ENCODE assay signal across 16 cellular contexts in the genomic region with DNA sequence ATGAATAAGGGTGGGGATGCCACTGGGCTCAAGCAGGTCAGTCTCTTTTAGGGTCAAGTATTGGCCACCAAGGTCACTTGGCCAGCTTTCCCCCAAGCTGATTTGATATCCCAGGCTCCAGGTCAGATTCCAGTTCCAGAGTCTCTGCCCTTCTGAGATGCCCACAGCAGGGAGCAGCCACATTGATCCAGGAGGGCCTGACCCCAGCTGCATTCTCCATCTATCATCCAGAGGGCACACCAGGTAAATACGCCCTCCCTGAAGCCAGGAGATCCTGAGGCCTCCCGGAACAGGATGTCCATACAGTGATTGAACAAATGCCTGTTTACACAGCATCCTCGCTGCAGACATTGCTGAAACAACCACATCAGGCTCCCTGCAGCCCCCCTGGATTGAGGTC.
A peak's percentile ranks its signal among the peaks of the same experiment; 100 is the strongest.
DNase-seq lines count a peak whose midpoint lies in the region; ATAC-seq and TF ChIP-seq lines count a peak whose summit lies in the region.
"Had no signal": no experiment of that assay in that cellular context is flagged by ENCODE, and none has a peak within 500 bp of the region (broad histone marks: within the 10 kb centered on the region; RNA-seq: fewer than 3 reads in every experiment).

No MANE protein-coding gene starts in this region.

- no peak overlapping the region for H3K27ac ChIP-seq in right atrium auricular region
- no peak overlapping the region for H3K27ac ChIP-seq in coronary artery
- H3K27ac ChIP-seq: brain microvascular endothelial cell, ovary, sigmoid colon had no signal

- no peaks in the 10 kb centered on the region for H3K4me1 ChIP-seq in right atrium auricular region

- intact Hi-C loops in Right ventricle myocardium inferior (cut with DNase I), result loop anchor here (10.0 kb wide), 2 partner anchors 788 to 888 kb away; no protein-coding TSS in a partner anchor

- DNase-seq in right atrium auricular region (ENCODE audit: low spot score) (peak; percentile 40), Right ventricle myocardium inferior (ENCODE audit: missing footprints) (no peak), coronary artery (ENCODE audit: low spot score) (peak; percentile 59), mucosa of gallbladder (ENCODE audit: low spot score) (peak; percentile 53), 8988T (no peak)
- no peak for DNase-seq in stimulated activated naive CD4-positive, alpha-beta T cell (lab: John Stamatoyannopoulos, UW)
- DNase-seq: activated CD4-positive, alpha-beta T cell treated with anti-CD3 and anti-CD28 coated beads, Interleukin-2, amount 50 U/mL, for 48 hours; CD4-positive, CD25-positive, alpha-beta regulatory T cell; DMS 273 treated with DMSO at 0.1 percent for 48 hours; NCI-H2029; NCI-H345; T-helper 17 cell had no signal

- ATAC-seq in Right ventricle myocardium inferior (no peak), HG03469 (IDR thresholded peaks at IDR 0.05; ENCODE audit: unreplicated experiment) (no peak)
- ATAC-seq: T-helper 17 cell had no signal

- no peaks in the 10 kb centered on the region for H3K9me3 ChIP-seq in right atrium auricular region
- H3K9me3 ChIP-seq: ovary, sigmoid colon had no signal

- TF ChIP-seq CTCF in right atrium auricular region (IDR thresholded peaks at IDR 0.05), result no peak
- TF ChIP-seq CTCF in coronary artery (IDR thresholded peaks at IDR 0.05), result no peak

- H3K27me3 ChIP-seq in right atrium auricular region, result no peaks in the 10 kb centered on the region
- H3K27me3 ChIP-seq: brain microvascular endothelial cell, ovary, sigmoid colon had no signal

- H3K36me3 ChIP-seq in right atrium auricular region, result no peaks in the 10 kb centered on the region
- H3K36me3 ChIP-seq: brain microvascular endothelial cell, ovary, sigmoid colon had no signal

- H3K4me3 ChIP-seq in right atrium auricular region, result no peak overlapping the region
- H3K4me3 ChIP-seq in coronary artery, result no peak overlapping the region
- H3K4me3 ChIP-seq: ovary, sigmoid colon had no signal

Comparison
In these comparisons a context has a peak if more than half of its experiments do, and no peak if none do; other contexts are left out.
1. DNase-seq: peak in right atrium auricular region (single experiment), coronary artery (single experiment) and mucosa of gallbladder (single experiment); none in Right ventricle myocardium inferior (single experiment), stimulated activated naive CD4-positive, alpha-beta T cell (0 of 6) and 8988T (single experiment).